2 cellular contexts compared by ENCODE assay signal in the genomic region with DNA sequence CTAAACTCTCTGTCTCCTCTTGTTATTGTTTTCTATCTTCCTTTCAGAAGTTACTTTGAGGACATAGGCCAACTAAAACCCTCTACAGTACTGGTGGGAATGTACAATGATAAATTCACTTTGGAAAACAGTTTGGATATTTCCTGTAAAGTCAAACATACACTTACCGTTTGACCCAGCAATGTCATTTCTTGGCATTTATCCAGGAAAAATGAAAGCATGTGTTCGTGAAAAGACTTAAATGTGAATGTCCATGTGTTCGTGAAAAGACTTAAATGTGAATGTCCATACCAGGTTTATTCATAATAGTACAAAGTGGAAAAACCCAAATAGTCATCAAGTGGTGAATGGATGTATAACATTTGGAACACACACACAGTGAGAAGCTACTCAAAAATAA.
TF ChIP-seq lines count a peak whose summit lies in the region.

No MANE protein-coding gene starts in this region.

TF ChIP-seq in K562, 482 proteins besides CTCF, POLR2A, EP300 and RAD21:
- TF ChIP-seq MTA2 (IDR thresholded peaks at IDR 0.05; ENCODE audit: low read depth) (no peak), NFIC (IDR thresholded peaks at IDR 0.05) (peak; percentile 68)

TF ChIP-seq in endothelial cell of umbilical vein, 7 proteins besides CTCF, POLR2A, EP300 and RAD21:
- TF ChIP-seq, protein P1, sequence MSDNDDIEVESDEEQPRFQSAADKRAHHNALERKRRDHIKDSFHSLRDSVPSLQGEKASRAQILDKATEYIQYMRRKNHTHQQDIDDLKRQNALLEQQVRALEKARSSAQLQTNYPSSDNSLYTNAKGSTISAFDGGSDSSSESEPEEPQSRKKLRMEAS (IDR thresholded peaks at IDR 0.05; ENCODE audit: insufficient read depth, insufficient read length), result no peak
- TF ChIP-seq JUN (IDR thresholded peaks at IDR 0.05; ENCODE audit: borderline replicate concordance, insufficient read depth, insufficient read length, low read depth), result no peak
- TF ChIP-seq POLR2AphosphoS5 (IDR thresholded peaks at IDR 0.05; ENCODE audit: insufficient read depth, low read depth, low read length), result no peak
- no peak for TF ChIP-seq EZH2 (IDR thresholded peaks at IDR 0.05; ENCODE audit: borderline replicate concordance, low read depth, low read length, severe bottlenecking)
- TF ChIP-seq GATA2 (IDR thresholded peaks at IDR 0.05; ENCODE audit: insufficient read depth, insufficient read length, low read depth, low read length), result no peak
- TF ChIP-seq MYC (IDR thresholded peaks at IDR 0.05; ENCODE audit: low read depth, low read length), result no peak
- TF ChIP-seq FOS (IDR thresholded peaks at IDR 0.05; ENCODE audit: borderline replicate concordance, insufficient read depth, low read length), result no peak
